ENCODE assay signal across 2 cellular contexts in genomic region chr19:17865364-17866311, GRCh38.
TF ChIP-seq lines count a peak whose summit lies in the region.

No MANE protein-coding gene starts in this region.

TF ChIP-seq in PFSK-1, 5 proteins besides CTCF, POLR2A, EP300 and RAD21:
- TF ChIP-seq POLR2AphosphoS5 (IDR thresholded peaks at IDR 0.05; ENCODE audit: low read depth, low read length), result peak; percentile 89
- 0 out of 2 replicates have a peak, but pooled peaks have one; percentile 15 for TF ChIP-seq SIN3A (IDR thresholded peaks at IDR 0.05; ENCODE audit: borderline replicate concordance, insufficient read depth, low read length)
- TF ChIP-seq FOXP2 (optimal IDR thresholded peaks at IDR 0.05; ENCODE audit: borderline replicate concordance, extremely low read depth, extremely low read length, insufficient read depth), result no peak
- no peak; the same call in 1 of the 2 replicates for TF ChIP-seq TAF1 (IDR thresholded peaks at IDR 0.05; ENCODE audit: borderline replicate concordance, insufficient read depth, low read length)
- no peak for TF ChIP-seq REST (IDR thresholded peaks at IDR 0.05; ENCODE audit: insufficient read depth in 1 of 2, low read depth in 2 of 2, low read length in 2 of 2)

TF ChIP-seq in H1, 55 proteins besides CTCF, POLR2A, EP300 and RAD21:
- peak; percentile 50 for TF ChIP-seq TAF7 (optimal IDR thresholded peaks at IDR 0.05; ENCODE audit: borderline replicate concordance, low read depth, low read length)
- 0 out of 2 replicates have a peak, but pooled peaks have one; percentile 35 for TF ChIP-seq CREB1 (IDR thresholded peaks at IDR 0.05)
- TF ChIP-seq POLR2AphosphoS5 (IDR thresholded peaks at IDR 0.05; ENCODE audit: low read depth, low read length), result peak; percentile 94
- TF ChIP-seq CHD7 (IDR thresholded peaks at IDR 0.05; ENCODE audit: insufficient replicate concordance, low read length), result peak; percentile 78
- TF ChIP-seq TAF1 (IDR thresholded peaks at IDR 0.05; ENCODE audit: low read depth, low read length), result no peak
- no peak for TF ChIP-seq SP1 (IDR thresholded peaks at IDR 0.05; ENCODE audit: low read depth, low read length)
- peak; percentile 52; the same call in 1 of the 2 replicates for TF ChIP-seq ATF2 (IDR thresholded peaks at IDR 0.05; ENCODE audit: low read length)
- TF ChIP-seq USF2 (IDR thresholded peaks at IDR 0.05; ENCODE audit: low read length), result 0 out of 2 replicates have a peak, but pooled peaks have one; percentile 21
